ENCODE assay signal across 9 cellular contexts in the genomic region with DNA sequence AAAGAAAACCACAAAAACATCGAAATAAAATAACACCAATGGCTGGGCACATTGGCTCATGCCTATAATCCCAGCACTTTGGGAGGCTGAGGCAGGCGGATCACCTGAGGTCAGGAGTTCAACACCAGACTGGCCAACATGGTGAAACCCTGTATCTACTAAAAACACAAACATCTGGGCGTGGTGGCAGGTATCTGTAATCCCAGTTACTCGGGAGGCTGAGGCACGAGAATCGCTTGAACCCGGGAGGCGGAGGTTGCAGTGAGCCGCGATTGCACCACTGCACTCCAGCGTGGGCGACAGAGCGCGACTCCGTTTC. TPM values are rescaled to one million over a fixed set of nuclear protein-coding genes. Genes with fewer than 3 reads are reported as not detected.
A peak's percentile ranks its signal among the peaks of the same experiment; 100 is the strongest.
DNase-seq lines count a peak whose midpoint lies in the region; ATAC-seq and TF ChIP-seq lines count a peak whose summit lies in the region.
"Not testable (repeated sequence)": the region's sequence is repeated elsewhere in the genome, so short reads cannot be mapped to it uniquely, and the experiment has no call there.
"Had no signal": no experiment of that assay in that cellular context is flagged by ENCODE, and none has a peak within 500 bp of the region (broad histone marks: within the 10 kb centered on the region; RNA-seq: fewer than 3 reads in every experiment).

No MANE protein-coding gene starts in this region.

- H3K27me3 Mint-ChIP-seq in CD8-positive, alpha-beta T cell (ENCODE audit: low read depth), result peaks cover 15% of the 10 kb centered on the region
- peaks cover 21% of the 10 kb centered on the region for H3K27me3 Mint-ChIP-seq in T-helper 1 cell treated with Interleukin-12 subunit alpha and Interleukin-12 subunit beta and Interleukin-4 antibody, amounts not matched to agents 30 μg/mL and 1 μg/mL, for 36 hours (ENCODE audit: low read depth)
- H3K27me3 Mint-ChIP-seq in activated T-helper 1 cell treated with anti-CD3 and anti-CD28 coated beads, Interleukin-12 subunit alpha, Interleukin-12 subunit beta, Interleukin-2, Interleukin-4 antibody, amounts not matched to agents 30 ng/mL and 10 ng/mL and 1 ng/mL, durations not matched to agents 14 hours and 24 hours and 36 hours (ENCODE audit: insufficient read depth), result peaks cover 25% of the 10 kb centered on the region
- H3K27me3 Mint-ChIP-seq in MCF 10A (ENCODE audit: insufficient read depth, unreplicated experiment), result not testable (repeated sequence)
- H3K27me3 Mint-ChIP-seq in naive thymus-derived CD4-positive, alpha-beta T cell, result peaks cover 7 to 35% (median 13%) of the 10 kb centered on the region in 5 donors
- peaks cover 62% of the 10 kb centered on the region for H3K27me3 Mint-ChIP-seq in stimulated activated memory B cell treated with anti-CD40 and anti-IgM and Interleukin-4, amounts not matched to agents 10 μg/mL and 1 μg/mL and 100 μg/mL, for 72 hours

- CTCF ChIA-PET in CD8-positive, alpha-beta T cell (lab: Charles Lee); naive thymus-derived CD4-positive, alpha-beta T cell (lab: Charles Lee): not testable (repeated sequence)
- CTCF ChIA-PET in MCF 10A (lab: Yijun Ruan, JAX), result interaction anchor here (0.9 kb wide), 1 partner anchor 32 kb away, joined by 4 read pairs; no protein-coding TSS in a partner anchor

- H3K4me3 ChIP-seq in CD8-positive, alpha-beta T cell (ENCODE audit: low read depth, low read length); naive thymus-derived CD4-positive, alpha-beta T cell (ENCODE audit: low read length): not testable (repeated sequence)

- H3K36me3 ChIP-seq in CD8-positive, alpha-beta T cell (ENCODE audit: insufficient read depth, low read length); naive thymus-derived CD4-positive, alpha-beta T cell (ENCODE audit: control insufficient read depth in 2 of 3, insufficient read depth in 3 of 3, low read length in 3 of 3): not testable (repeated sequence)

- ATAC-seq in CD8-positive, alpha-beta T cell; naive thymus-derived CD4-positive, alpha-beta T cell; stimulated activated memory B cell treated with anti-CD40 and anti-IgM and Interleukin-4, amounts not matched to agents 10 μg/mL and 1 μg/mL and 100 μg/mL, for 72 hours: not testable (repeated sequence)

- not testable (repeated sequence) for H3K9me3 Mint-ChIP-seq in CD8-positive, alpha-beta T cell; T-helper 1 cell treated with Interleukin-12 subunit alpha and Interleukin-12 subunit beta and Interleukin-4 antibody, amounts not matched to agents 30 μg/mL and 1 μg/mL, for 36 hours; activated T-helper 1 cell treated with anti-CD3 and anti-CD28 coated beads, Interleukin-12 subunit alpha, Interleukin-12 subunit beta, Interleukin-2, Interleukin-4 antibody, amounts not matched to agents 30 ng/mL and 10 ng/mL and 1 ng/mL, durations not matched to agents 14 hours and 24 hours and 36 hours; MCF 10A (ENCODE audit: unreplicated experiment); naive thymus-derived CD4-positive, alpha-beta T cell; stimulated activated memory B cell treated with anti-CD40 and anti-IgM and Interleukin-4, amounts not matched to agents 10 μg/mL and 1 μg/mL and 100 μg/mL, for 72 hours

- H3K36me3 Mint-ChIP-seq in CD8-positive, alpha-beta T cell; T-helper 1 cell treated with Interleukin-12 subunit alpha and Interleukin-12 subunit beta and Interleukin-4 antibody, amounts not matched to agents 30 μg/mL and 1 μg/mL, for 36 hours (ENCODE audit: low read depth); activated T-helper 1 cell treated with anti-CD3 and anti-CD28 coated beads, Interleukin-12 subunit alpha, Interleukin-12 subunit beta, Interleukin-2, Interleukin-4 antibody, amounts not matched to agents 30 ng/mL and 10 ng/mL and 1 ng/mL, durations not matched to agents 14 hours and 24 hours and 36 hours (ENCODE audit: low read depth); MCF 10A (ENCODE audit: insufficient read depth, unreplicated experiment); naive thymus-derived CD4-positive, alpha-beta T cell: not testable (repeated sequence)
- H3K36me3 Mint-ChIP-seq in stimulated activated memory B cell treated with anti-CD40 and anti-IgM and Interleukin-4, amounts not matched to agents 10 μg/mL and 1 μg/mL and 100 μg/mL, for 72 hours, result peaks cover 28% of the 10 kb centered on the region

- intact Hi-C loops in CD8-positive, alpha-beta T cell (cut with DNase I, micrococcal nuclease), result not testable (repeated sequence)
- intact Hi-C loops in activated T-helper 1 cell treated with anti-CD3 and anti-CD28 coated beads, Interleukin-12 subunit alpha, Interleukin-12 subunit beta, Interleukin-2, Interleukin-4 antibody, amounts not matched to agents 30 ng/mL and 10 ng/mL and 1 ng/mL, durations not matched to agents 14 hours and 24 hours and 36 hours (cut with micrococcal nuclease), result loop anchor here (2.0 kb wide), 1 partner anchor 59 kb away; a partner anchor contains a TSS
- intact Hi-C loops in MCF 10A (cut with micrococcal nuclease), result loop anchor here (2.0 kb wide), 1 partner anchor 35 kb away; no protein-coding TSS in a partner anchor
- intact Hi-C loops in naive thymus-derived CD4-positive, alpha-beta T cell (cut with micrococcal nuclease), result loop anchor here in 1 of 2 donors (2.0 kb wide), 1 partner anchor 45 kb away; a partner anchor contains a TSS

- peak overlapping the region; percentile 32 for H3K4me3 Mint-ChIP-seq in CD8-positive, alpha-beta T cell
- peak overlapping the region; percentile 31 for H3K4me3 Mint-ChIP-seq in T-helper 1 cell treated with Interleukin-12 subunit alpha and Interleukin-12 subunit beta and Interleukin-4 antibody, amounts not matched to agents 30 μg/mL and 1 μg/mL, for 36 hours
- peak overlapping the region; percentile 83 for H3K4me3 Mint-ChIP-seq in activated T-helper 1 cell treated with anti-CD3 and anti-CD28 coated beads, Interleukin-12 subunit alpha, Interleukin-12 subunit beta, Interleukin-2, Interleukin-4 antibody, amounts not matched to agents 30 ng/mL and 10 ng/mL and 1 ng/mL, durations not matched to agents 14 hours and 24 hours and 36 hours
- H3K4me3 Mint-ChIP-seq in MCF 10A (ENCODE audit: unreplicated experiment), result peak overlapping the region; percentile 76
- H3K4me3 Mint-ChIP-seq in naive thymus-derived CD4-positive, alpha-beta T cell, result peak overlapping the region in 6 of 10 donors; percentile 29 to 89 (median 60)
- H3K4me3 Mint-ChIP-seq in stimulated activated memory B cell treated with anti-CD40 and anti-IgM and Interleukin-4, amounts not matched to agents 10 μg/mL and 1 μg/mL and 100 μg/mL, for 72 hours, result peak overlapping the region; percentile 83

- peaks cover 27% of the 10 kb centered on the region for H3K4me1 ChIP-seq in CD8-positive, alpha-beta T cell (ENCODE audit: insufficient read depth, low read length)
- H3K4me1 ChIP-seq in naive thymus-derived CD4-positive, alpha-beta T cell (ENCODE audit: control insufficient read depth in 2 of 2, insufficient read depth in 2 of 2, low read length in 2 of 2), result not testable (repeated sequence)

- POLR2A ChIA-PET in CD8-positive, alpha-beta T cell (lab: Charles Lee); MCF 10A (lab: Yijun Ruan, JAX); naive thymus-derived CD4-positive, alpha-beta T cell (lab: Charles Lee): not testable (repeated sequence)

- not testable (repeated sequence) for BruUV-seq in MCF 10A (replicated peaks; lab: Mats Ljungman, UMichigan)

- H3K27ac ChIP-seq in CD8-positive, alpha-beta T cell (ENCODE audit: low read depth, low read length); naive thymus-derived CD4-positive, alpha-beta T cell (ENCODE audit: low read depth, low read length): not testable (repeated sequence)

- H3K4me1 Mint-ChIP-seq in CD8-positive, alpha-beta T cell (ENCODE audit: low read depth); activated T-helper 1 cell treated with anti-CD3 and anti-CD28 coated beads, Interleukin-12 subunit alpha, Interleukin-12 subunit beta, Interleukin-2, Interleukin-4 antibody, amounts not matched to agents 30 ng/mL and 10 ng/mL and 1 ng/mL, durations not matched to agents 14 hours and 24 hours and 36 hours (ENCODE audit: low read depth): not testable (repeated sequence)
- H3K4me1 Mint-ChIP-seq in T-helper 1 cell treated with Interleukin-12 subunit alpha and Interleukin-12 subunit beta and Interleukin-4 antibody, amounts not matched to agents 30 μg/mL and 1 μg/mL, for 36 hours (ENCODE audit: low read depth), result peaks cover 11% of the 10 kb centered on the region
- peaks cover 10% of the 10 kb centered on the region for H3K4me1 Mint-ChIP-seq in MCF 10A (ENCODE audit: insufficient read depth, unreplicated experiment)
- peaks cover 0 to 19% (median 5%) of the 10 kb centered on the region in 7 donors for H3K4me1 Mint-ChIP-seq in naive thymus-derived CD4-positive, alpha-beta T cell
- H3K4me1 Mint-ChIP-seq in stimulated activated memory B cell treated with anti-CD40 and anti-IgM and Interleukin-4, amounts not matched to agents 10 μg/mL and 1 μg/mL and 100 μg/mL, for 72 hours, result peaks cover 40% of the 10 kb centered on the region

- H3K27ac Mint-ChIP-seq in CD8-positive, alpha-beta T cell; T-helper 1 cell treated with Interleukin-12 subunit alpha and Interleukin-12 subunit beta and Interleukin-4 antibody, amounts not matched to agents 30 μg/mL and 1 μg/mL, for 36 hours; activated T-helper 1 cell treated with anti-CD3 and anti-CD28 coated beads, Interleukin-12 subunit alpha, Interleukin-12 subunit beta, Interleukin-2, Interleukin-4 antibody, amounts not matched to agents 30 ng/mL and 10 ng/mL and 1 ng/mL, durations not matched to agents 14 hours and 24 hours and 36 hours; MCF 10A (ENCODE audit: low read depth, unreplicated experiment); naive thymus-derived CD4-positive, alpha-beta T cell: not testable (repeated sequence)
- H3K27ac Mint-ChIP-seq in stimulated activated memory B cell treated with anti-CD40 and anti-IgM and Interleukin-4, amounts not matched to agents 10 μg/mL and 1 μg/mL and 100 μg/mL, for 72 hours, result peak overlapping the region; percentile 66

- not testable (repeated sequence) for DNase-seq in CD8-positive, alpha-beta T cell; activated T-helper 1 cell treated with anti-CD3 and anti-CD28 coated beads, Interleukin-12 subunit alpha, Interleukin-12 subunit beta, Interleukin-2, Interleukin-4 antibody, amounts not matched to agents 30 ng/mL and 10 ng/mL and 1 ng/mL, durations not matched to agents 14 hours and 24 hours and 36 hours (ENCODE audit: low spot score); MCF 10A (ENCODE audit: unreplicated experiment); naive thymus-derived CD4-positive, alpha-beta T cell

- not testable (repeated sequence) for H3K27me3 ChIP-seq in CD8-positive, alpha-beta T cell (ENCODE audit: insufficient read depth, low read length)
- H3K27me3 ChIP-seq in naive thymus-derived CD4-positive, alpha-beta T cell (ENCODE audit: control insufficient read depth in 2 of 2, insufficient read depth in 2 of 2, low read length in 2 of 2), result peaks cover 3 to 12% of the 10 kb centered on the region in 2 donors

- not testable (repeated sequence) for TF ChIP-seq CTCF in CD8-positive, alpha-beta T cell (IDR thresholded peaks at IDR 0.05); MCF 10A (IDR thresholded peaks at IDR 0.05; ENCODE audit: unreplicated experiment)

- H3K9me3 ChIP-seq in CD8-positive, alpha-beta T cell (ENCODE audit: low read length); naive thymus-derived CD4-positive, alpha-beta T cell (ENCODE audit: control insufficient read depth in 2 of 3, low read length in 3 of 3): not testable (repeated sequence)

RNA-seq across cellular contexts. Expression of a gene that starts 16.4 kb away (rescaled TPM):
- total RNA-seq in CD8-positive, alpha-beta T cell, result not detected
- 0.10 TPM in 1 of 2 replicates, not detected in the other for total RNA-seq in activated T-helper 1 cell treated with anti-CD3 and anti-CD28 coated beads, Interleukin-12 subunit alpha, Interleukin-12 subunit beta, Interleukin-2, Interleukin-4 antibody, amounts not matched to agents 30 ng/mL and 10 ng/mL and 1 ng/mL, durations not matched to agents 14 hours and 24 hours and 36 hours
- total RNA-seq in MCF 10A (2022), result 0.30 and 0.37 TPM in 2 replicates
- total RNA-seq in naive thymus-derived CD4-positive, alpha-beta T cell, result under 1 TPM in 1 of 5 experiments, not detected in 4; 0.32 TPM
- not detected for polyA plus RNA-seq in naive thymus-derived CD4-positive, alpha-beta T cell
- total RNA-seq: H4, Right ventricle myocardium superior had no signal
- polyA plus RNA-seq: CD14-positive monocyte had no signal

RNA-seq across cellular contexts. Expression of a gene that starts 37.8 kb away (rescaled TPM):
- 10 to 100 TPM; 12.1 to 14.0 TPM for total RNA-seq in CD8-positive, alpha-beta T cell
- total RNA-seq in activated T-helper 1 cell treated with anti-CD3 and anti-CD28 coated beads, Interleukin-12 subunit alpha, Interleukin-12 subunit beta, Interleukin-2, Interleukin-4 antibody, amounts not matched to agents 30 ng/mL and 10 ng/mL and 1 ng/mL, durations not matched to agents 14 hours and 24 hours and 36 hours, result 25.8 and 30.3 TPM in 2 replicates
- 286 and 303 TPM in 2 replicates for total RNA-seq in MCF 10A (2022)
- 10 to 100 TPM in 1 of 5 experiments, 1 to 10 TPM in 4; 1.8 to 10.9 (median 4.9) TPM for total RNA-seq in naive thymus-derived CD4-positive, alpha-beta T cell
- polyA plus RNA-seq in naive thymus-derived CD4-positive, alpha-beta T cell, result 1 to 10 TPM in 1 of 2 donors, under 1 TPM in 1; 0.19 to 1.2 TPM

RNA-seq across cellular contexts. Expression of a gene that starts 44.4 kb away (rescaled TPM):
- 10 to 100 TPM; 56.4 to 58.4 TPM for total RNA-seq in CD8-positive, alpha-beta T cell
- total RNA-seq in activated T-helper 1 cell treated with anti-CD3 and anti-CD28 coated beads, Interleukin-12 subunit alpha, Interleukin-12 subunit beta, Interleukin-2, Interleukin-4 antibody, amounts not matched to agents 30 ng/mL and 10 ng/mL and 1 ng/mL, durations not matched to agents 14 hours and 24 hours and 36 hours, result 52.9 and 53.7 TPM in 2 replicates
- total RNA-seq in MCF 10A (2022), result 7.4 and 8.8 TPM in 2 replicates
- total RNA-seq in naive thymus-derived CD4-positive, alpha-beta T cell, result 100 to 1,000 TPM in 1 of 5 experiments, 10 to 100 TPM in 4; 17.4 to 227 (median 25.4) TPM
- 100 to 1,000 TPM; 114 to 218 TPM for polyA plus RNA-seq in naive thymus-derived CD4-positive, alpha-beta T cell

RNA-seq across cellular contexts. Expression of a gene that starts 57.8 kb away (rescaled TPM):
- 10 to 100 TPM; 26.0 to 30.9 TPM for total RNA-seq in CD8-positive, alpha-beta T cell
- total RNA-seq in activated T-helper 1 cell treated with anti-CD3 and anti-CD28 coated beads, Interleukin-12 subunit alpha, Interleukin-12 subunit beta, Interleukin-2, Interleukin-4 antibody, amounts not matched to agents 30 ng/mL and 10 ng/mL and 1 ng/mL, durations not matched to agents 14 hours and 24 hours and 36 hours, result 1.8 and 2.9 TPM in 2 replicates
- total RNA-seq in MCF 10A (2022), result 42.1 and 42.6 TPM in 2 replicates
- 10 to 100 TPM in 2 of 5 experiments, under 1 TPM in 1, not detected in 2; 0.22 to 35.0 (median 18.8) TPM for total RNA-seq in naive thymus-derived CD4-positive, alpha-beta T cell
- polyA plus RNA-seq in naive thymus-derived CD4-positive, alpha-beta T cell, result 1 to 10 TPM in 1 of 2 donors, under 1 TPM in 1; 0.61 to 1.8 TPM

RNA-seq across cellular contexts. Expression of a gene that starts 58.2 kb away (rescaled TPM):
- total RNA-seq in CD8-positive, alpha-beta T cell, result 10 to 100 TPM; 14.3 to 17.6 TPM
- total RNA-seq in activated T-helper 1 cell treated with anti-CD3 and anti-CD28 coated beads, Interleukin-12 subunit alpha, Interleukin-12 subunit beta, Interleukin-2, Interleukin-4 antibody, amounts not matched to agents 30 ng/mL and 10 ng/mL and 1 ng/mL, durations not matched to agents 14 hours and 24 hours and 36 hours, result 30.0 and 30.3 TPM in 2 replicates
- 15.7 and 18.6 TPM in 2 replicates for total RNA-seq in MCF 10A (2022)
- 10 to 100 TPM; 17.6 to 21.9 (median 19.6) TPM for total RNA-seq in naive thymus-derived CD4-positive, alpha-beta T cell
- 10 to 100 TPM in 1 of 2 donors, 1 to 10 TPM in 1; 6.4 to 10.5 TPM for polyA plus RNA-seq in naive thymus-derived CD4-positive, alpha-beta T cell

Comparison
In these comparisons a context has a peak if more than half of its experiments do, and no peak if none do; other contexts are left out.
1. H3K4me3 Mint-ChIP-seq: peak in every context shown above with its lines; median percentile 83 in activated T-helper 1 cell treated with anti-CD3 and anti-CD28 coated beads, Interleukin-12 subunit alpha, Interleukin-12 subunit beta, Interleukin-2, Interleukin-4 antibody, amounts not matched to agents 30 ng/mL and 10 ng/mL and 1 ng/mL, durations not matched to agents 14 hours and 24 hours and 36 hours; 83 in stimulated activated memory B cell treated with anti-CD40 and anti-IgM and Interleukin-4, amounts not matched to agents 10 μg/mL and 1 μg/mL and 100 μg/mL, for 72 hours; 76 in MCF 10A; 60 in naive thymus-derived CD4-positive, alpha-beta T cell; 32 in CD8-positive, alpha-beta T cell; 31 in T-helper 1 cell treated with Interleukin-12 subunit alpha and Interleukin-12 subunit beta and Interleukin-4 antibody, amounts not matched to agents 30 μg/mL and 1 μg/mL, for 36 hours.